ENCODE assay signal across 25 cellular contexts in the genomic region with DNA sequence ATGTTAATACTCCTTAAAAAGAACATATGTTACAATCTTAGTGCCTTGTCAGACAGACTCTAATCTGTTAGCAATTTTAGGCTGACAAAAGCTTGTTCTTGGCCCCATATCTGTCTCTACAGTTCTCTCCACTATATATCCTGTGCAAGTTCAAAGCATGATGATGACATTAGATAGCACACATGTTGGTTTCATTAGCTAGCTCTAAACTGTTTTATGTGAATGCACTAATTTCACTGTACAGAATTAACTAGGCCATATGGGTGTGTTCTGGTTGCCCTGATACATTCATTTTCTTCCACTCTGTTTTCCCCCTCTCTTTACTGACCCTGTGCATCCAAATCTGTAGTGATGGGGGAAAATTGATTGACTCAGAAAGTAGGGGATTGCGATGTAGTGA.
DNase-seq lines count a peak whose midpoint lies in the region; ATAC-seq and TF ChIP-seq lines count a peak whose summit lies in the region.
"Had no signal": no experiment of that assay in that cellular context is flagged by ENCODE, and none has a peak within 500 bp of the region (broad histone marks: within the 10 kb centered on the region; RNA-seq: fewer than 3 reads in every experiment).

No MANE protein-coding gene starts in this region.

- H3K9me3 ChIP-seq in H9 (ENCODE audit: control insufficient read depth, low read depth, low read length) (no peaks in the 10 kb centered on the region), neural progenitor cell (ENCODE audit: low read depth) (no peaks in the 10 kb centered on the region)
- H3K9me3 ChIP-seq: BLaER1, SJCRH30 had no signal

- H3K27me3 Mint-ChIP-seq in H9 (ENCODE audit: low read depth) (no peaks in the 10 kb centered on the region), neural progenitor cell (ENCODE audit: insufficient read depth, low read depth) (peaks cover 5% of the 10 kb centered on the region)
- no peaks in the 10 kb centered on the region for H3K27me3 Mint-ChIP-seq in stimulated activated naive CD8-positive, alpha-beta T cell treated with anti-CD3 and anti-CD28 coated beads, Interleukin-15, amount 100 ng/mL, for 72 hours
- H3K27me3 Mint-ChIP-seq: CD4-positive, CD25-positive, alpha-beta regulatory T cell had no signal

- no peaks in the 10 kb centered on the region for H3K27me3 ChIP-seq in H9 (ENCODE audit: insufficient read depth, low read length)
- H3K27me3 ChIP-seq in neural progenitor cell = no peaks in the 10 kb centered on the region
- H3K27me3 ChIP-seq: BLaER1, SJCRH30 had no signal

- H3K4me1 Mint-ChIP-seq in H9 (peaks cover 5 to 6% of the 10 kb centered on the region in 2 experiments), neural progenitor cell (peaks cover 32% of the 10 kb centered on the region)
- no peaks in the 10 kb centered on the region for H3K4me1 Mint-ChIP-seq in stimulated activated naive CD8-positive, alpha-beta T cell treated with anti-CD3 and anti-CD28 coated beads, Interleukin-15, amount 100 ng/mL, for 72 hours
- H3K4me1 Mint-ChIP-seq: CD4-positive, CD25-positive, alpha-beta regulatory T cell had no signal

- no peak overlapping the region for H3T11ph ChIP-seq in H9 (ENCODE audit: low read length)

- H3K36me3 Mint-ChIP-seq in H9 (ENCODE audit: insufficient read depth in 1 of 3, low read depth in 3 of 3) (no peaks in the 10 kb centered on the region), neural progenitor cell (peaks cover 7% of the 10 kb centered on the region)
- H3K36me3 Mint-ChIP-seq: CD4-positive, CD25-positive, alpha-beta regulatory T cell had no signal

- no peaks in the 10 kb centered on the region for H3K79me2 ChIP-seq in H9 (ENCODE audit: insufficient read depth, low read length)
- no peaks in the 10 kb centered on the region for H3K79me2 ChIP-seq in neural progenitor cell (ENCODE audit: low read depth)

- H3K23ac ChIP-seq in H9 (ENCODE audit: insufficient read length, low read depth, low read length) = no peak overlapping the region

- H4K20me1 ChIP-seq in H9 (ENCODE audit: control insufficient read depth, insufficient read depth, insufficient read length) (no peaks in the 10 kb centered on the region), neural progenitor cell (ENCODE audit: low read depth) (no peaks in the 10 kb centered on the region)
- H4K20me1 ChIP-seq: BLaER1 had no signal

- no peaks in the 10 kb centered on the region for H3K79me1 ChIP-seq in H9 (ENCODE audit: insufficient read depth, low read depth, low read length, poor library complexity, severe bottlenecking)

- no peak overlapping the region for H2BK12ac ChIP-seq in H9 (ENCODE audit: insufficient read length, low read depth, low read length)

- peaks cover 10% of the 10 kb centered on the region for H3F3A ChIP-seq in neural progenitor cell (ENCODE audit: low read depth)

- H3K36me3 ChIP-seq in neural progenitor cell = no peaks in the 10 kb centered on the region
- H3K36me3 ChIP-seq: BLaER1 had no signal

- H3K9ac ChIP-seq in H9 (ENCODE audit: extremely low read depth, insufficient read length, low read length) (no peak overlapping the region), neural progenitor cell (no peak overlapping the region)
- H3K9ac ChIP-seq: BLaER1 had no signal

- H3K4me3 ChIP-seq in fibroblast of mammary gland (ENCODE audit: control insufficient read depth, low read depth, low read length) (no peak overlapping the region), neural progenitor cell (no peak overlapping the region)
- H3K4me3 ChIP-seq: BLaER1, GM23338, K562, PC-9, SJCRH30 had no signal

- no peaks in the 10 kb centered on the region for H3K9me3 Mint-ChIP-seq in H9
- H3K9me3 Mint-ChIP-seq in neural progenitor cell = no peaks in the 10 kb centered on the region
- H3K9me3 Mint-ChIP-seq in stimulated activated naive CD8-positive, alpha-beta T cell treated with anti-CD3 and anti-CD28 coated beads, Interleukin-15, amount 100 ng/mL, for 72 hours = no peaks in the 10 kb centered on the region
- H3K9me3 Mint-ChIP-seq: GM23338 had no signal

- H3K4me2 ChIP-seq in H9 (ENCODE audit: insufficient read depth, insufficient read length, low read length) (no peak overlapping the region), neural progenitor cell (peak overlapping the region; percentile 54)
- H3K4me2 ChIP-seq: BLaER1, GM23338, PC-9 had no signal

- DNase-seq in H9 (no peak), fibroblast of mammary gland (ENCODE audit: low read depth) (peak; percentile 14), neural progenitor cell (ENCODE audit: low spot score) (no peak), COLO668 (lab: John Stamatoyannopoulos, UW; ENCODE audit: unreplicated experiment) (no peak), NCI-H2171 (lab: John Stamatoyannopoulos, UW) (no peak)
- DNase-seq in stimulated activated naive CD8-positive, alpha-beta T cell treated with anti-CD3 and anti-CD28 coated beads, Interleukin-15, amount 100 ng/mL, for 72 hours = no peak
- DNase-seq: CD4-positive, CD25-positive, alpha-beta regulatory T cell; DMS53; HCEC 1CT; Kasumi-1; NCI-H1092 treated with DMSO at 0.1 percent for 48 hours; NCI-H1436; NCI-H187; NCI-H2081 treated with DMSO at 0.1 percent for 48 hours; NCI-H446; NCI-H524 treated with DMSO at 0.1 percent for 48 hours; PC-9; SJCRH30 had no signal

- no peak overlapping the region for H2BK15ac ChIP-seq in H9 (ENCODE audit: low read depth, low read length)

- no peaks in the 10 kb centered on the region for H3K23me2 ChIP-seq in H9 (ENCODE audit: insufficient read length, low read depth, low read length, poor library complexity, severe bottlenecking)

- no peak overlapping the region for H2AK5ac ChIP-seq in H9 (ENCODE audit: insufficient read length, low read length)

- H3K4me3 Mint-ChIP-seq in H9 = no peak overlapping the region
- H3K4me3 Mint-ChIP-seq in neural progenitor cell = no peak overlapping the region
- no peak overlapping the region for H3K4me3 Mint-ChIP-seq in stimulated activated naive CD8-positive, alpha-beta T cell treated with anti-CD3 and anti-CD28 coated beads, Interleukin-15, amount 100 ng/mL, for 72 hours
- H3K4me3 Mint-ChIP-seq: CD4-positive, CD25-positive, alpha-beta regulatory T cell; GM23338 had no signal

- H3K4ac ChIP-seq in H9 (ENCODE audit: low read depth, low read length) = no peak overlapping the region

- H3K27ac Mint-ChIP-seq in H9 = no peak overlapping the region; a peak in 2 of 7 replicates
- H3K27ac Mint-ChIP-seq in neural progenitor cell = no peak overlapping the region
- H3K27ac Mint-ChIP-seq in stimulated activated naive CD8-positive, alpha-beta T cell treated with anti-CD3 and anti-CD28 coated beads, Interleukin-15, amount 100 ng/mL, for 72 hours = no peak overlapping the region
- H3K27ac Mint-ChIP-seq: CD4-positive, CD25-positive, alpha-beta regulatory T cell; GM23338 had no signal

- WGBS in H9 (ENCODE audit: extremely low coverage, insufficient read length, low lambda C conversion rate) = no CpG with 5 or more reads among the region's 1 CpG

- no peak overlapping the region for H4K91ac ChIP-seq in H9 (ENCODE audit: insufficient read length, low read depth, low read length)

- no peak overlapping the region for H2BK120ac ChIP-seq in H9 (ENCODE audit: low read depth, low read length, poor library complexity, severe bottlenecking)

- no peak overlapping the region for H3K18ac ChIP-seq in H9 (ENCODE audit: insufficient read length, low read depth, low read length)

- H3K4me1 ChIP-seq in H9 (ENCODE audit: insufficient read depth, low read length) (no peaks in the 10 kb centered on the region), neural progenitor cell (peaks cover 23% of the 10 kb centered on the region)
- H3K4me1 ChIP-seq: BLaER1, SJCRH30 had no signal

- no peak overlapping the region for H2BK20ac ChIP-seq in H9 (ENCODE audit: low read depth, low read length, poor library complexity, severe bottlenecking)

- no peak overlapping the region for H2BK5ac ChIP-seq in H9 (ENCODE audit: insufficient read length, low read length)

- no peak overlapping the region for H4K8ac ChIP-seq in H9 (replicated peaks; ENCODE audit: insufficient read length, low read depth, low read length)

- TF ChIP-seq CTCF in H9 (conservative IDR thresholded peaks at IDR 0.05) (no peak), fibroblast of mammary gland (conservative IDR thresholded peaks at IDR 0.05; ENCODE audit: control insufficient read depth, insufficient read depth, low read depth, low read length) (no peak), neural progenitor cell (IDR thresholded peaks at IDR 0.05) (no peak)

- peak overlapping the region; percentile 70; the same call in 1 of the 2 replicates for H3K14ac ChIP-seq in H9 (ENCODE audit: insufficient read depth, low read length)

- H3K27ac ChIP-seq in H9 (ENCODE audit: insufficient read length, low read depth, low read length) = no peak overlapping the region
- H3K27ac ChIP-seq in neural progenitor cell = no peak overlapping the region
- H3K27ac ChIP-seq: BLaER1, PC-9, SJCRH30 had no signal

- no peak overlapping the region for H4K5ac ChIP-seq in H9 (ENCODE audit: insufficient read length, low read depth, low read length)

- H2AFZ ChIP-seq in H9 (ENCODE audit: low read length) (no peak overlapping the region), neural progenitor cell (replicated peaks) (no peak overlapping the region)
- H2AFZ ChIP-seq: GM23338, PC-9 had no signal

- ATAC-seq in SK-N-SH treated with all-trans-retinoic acid at 6 μM for 48 hours (peak; percentile 75), GM21367 (IDR thresholded peaks at IDR 0.05; ENCODE audit: unreplicated experiment) (no peak)
- ATAC-seq in stimulated activated naive CD8-positive, alpha-beta T cell treated with anti-CD3 and anti-CD28 coated beads, Interleukin-15, amount 100 ng/mL, for 72 hours = no peak
- ATAC-seq: HepG2, K562, Right ventricle myocardium inferior had no signal

- H3K56ac ChIP-seq in H9 (ENCODE audit: insufficient read length, low read depth, low read length) = no peak overlapping the region

TF ChIP-seq in SK-N-SH treated with all-trans-retinoic acid at 6 μM for 48 hours, 23 proteins besides CTCF, POLR2A, EP300 and RAD21 (continues in another document):
- peak; percentile 98 for TF ChIP-seq TCF4 (CRISPR knock-in tag; IDR thresholded peaks at IDR 0.05; ENCODE audit: borderline replicate concordance)
